1 cellular context compared by ENCODE assay signal in the genomic region with DNA sequence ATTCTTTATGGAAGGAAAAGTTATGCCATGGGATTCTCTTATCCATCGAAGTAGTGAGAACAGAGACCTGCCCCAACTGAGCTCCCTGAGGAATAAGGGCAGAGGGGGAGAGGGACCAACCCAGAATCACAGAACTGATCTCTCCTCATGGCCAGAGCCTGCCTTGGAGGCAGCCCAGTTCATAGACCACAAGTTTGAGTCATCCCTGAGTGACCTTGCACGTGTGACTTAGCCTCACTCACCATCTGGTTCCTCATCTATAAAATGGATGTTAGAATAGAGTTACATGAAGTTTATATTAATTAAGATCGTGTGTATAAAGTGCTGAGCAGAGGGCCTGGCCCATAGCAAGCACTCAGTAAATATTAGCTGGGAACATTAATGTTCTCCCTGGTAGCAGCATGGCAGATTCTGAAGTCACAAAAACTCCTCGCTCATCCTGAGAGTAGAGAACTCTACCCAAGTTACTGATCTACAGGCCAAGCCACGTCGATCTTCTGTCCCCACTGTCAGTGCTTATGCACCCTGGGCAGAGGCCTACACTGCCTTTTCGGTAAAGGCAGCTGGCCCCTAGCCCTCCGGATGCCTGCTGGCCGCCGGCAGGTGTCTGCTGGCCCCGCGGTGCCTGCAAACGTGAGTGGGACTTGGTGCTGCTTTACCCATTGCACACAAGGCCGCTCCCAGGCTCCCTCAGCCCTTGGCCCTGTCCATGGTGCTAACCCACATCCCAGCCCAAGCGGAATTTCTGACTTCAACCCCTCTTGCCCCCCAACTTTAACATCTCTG.
TF ChIP-seq lines count a peak whose summit lies in the region.

No MANE protein-coding gene starts in this region.

TF ChIP-seq in HepG2, 621 proteins besides CTCF, POLR2A, EP300 and RAD21 (continued from another document and continues in another):
- TF ChIP-seq, protein P1, sequence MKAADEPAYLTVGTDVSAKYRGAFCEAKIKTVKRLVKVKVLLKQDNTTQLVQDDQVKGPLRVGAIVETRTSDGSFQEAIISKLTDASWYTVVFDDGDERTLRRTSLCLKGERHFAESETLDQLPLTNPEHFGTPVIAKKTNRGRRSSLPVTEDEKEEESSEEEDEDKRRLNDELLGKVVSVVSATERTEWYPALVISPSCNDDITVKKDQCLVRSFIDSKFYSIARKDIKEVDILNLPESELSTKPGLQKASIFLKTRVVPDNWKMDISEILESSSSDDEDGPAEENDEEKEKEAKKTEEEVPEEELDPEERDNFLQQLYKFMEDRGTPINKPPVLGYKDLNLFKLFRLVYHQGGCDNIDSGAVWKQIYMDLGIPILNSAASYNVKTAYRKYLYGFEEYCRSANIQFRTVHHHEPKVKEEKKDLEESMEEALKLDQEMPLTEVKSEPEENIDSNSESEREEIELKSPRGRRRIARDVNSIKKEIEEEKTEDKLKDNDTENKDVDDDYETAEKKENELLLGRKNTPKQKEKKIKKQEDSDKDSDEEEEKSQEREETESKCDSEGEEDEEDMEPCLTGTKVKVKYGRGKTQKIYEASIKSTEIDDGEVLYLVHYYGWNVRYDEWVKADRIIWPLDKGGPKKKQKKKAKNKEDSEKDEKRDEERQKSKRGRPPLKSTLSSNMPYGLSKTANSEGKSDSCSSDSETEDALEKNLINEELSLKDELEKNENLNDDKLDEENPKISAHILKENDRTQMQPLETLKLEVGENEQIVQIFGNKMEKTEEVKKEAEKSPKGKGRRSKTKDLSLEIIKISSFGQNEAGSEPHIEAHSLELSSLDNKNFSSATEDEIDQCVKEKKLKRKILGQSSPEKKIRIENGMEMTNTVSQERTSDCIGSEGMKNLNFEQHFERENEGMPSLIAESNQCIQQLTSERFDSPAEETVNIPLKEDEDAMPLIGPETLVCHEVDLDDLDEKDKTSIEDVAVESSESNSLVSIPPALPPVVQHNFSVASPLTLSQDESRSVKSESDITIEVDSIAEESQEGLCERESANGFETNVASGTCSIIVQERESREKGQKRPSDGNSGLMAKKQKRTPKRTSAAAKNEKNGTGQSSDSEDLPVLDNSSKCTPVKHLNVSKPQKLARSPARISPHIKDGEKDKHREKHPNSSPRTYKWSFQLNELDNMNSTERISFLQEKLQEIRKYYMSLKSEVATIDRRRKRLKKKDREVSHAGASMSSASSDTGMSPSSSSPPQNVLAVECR (CRISPR knock-in tag; IDR thresholded peaks at IDR 0.05; ENCODE audit: borderline replicate concordance) = no peak
- TF ChIP-seq, protein P2, sequence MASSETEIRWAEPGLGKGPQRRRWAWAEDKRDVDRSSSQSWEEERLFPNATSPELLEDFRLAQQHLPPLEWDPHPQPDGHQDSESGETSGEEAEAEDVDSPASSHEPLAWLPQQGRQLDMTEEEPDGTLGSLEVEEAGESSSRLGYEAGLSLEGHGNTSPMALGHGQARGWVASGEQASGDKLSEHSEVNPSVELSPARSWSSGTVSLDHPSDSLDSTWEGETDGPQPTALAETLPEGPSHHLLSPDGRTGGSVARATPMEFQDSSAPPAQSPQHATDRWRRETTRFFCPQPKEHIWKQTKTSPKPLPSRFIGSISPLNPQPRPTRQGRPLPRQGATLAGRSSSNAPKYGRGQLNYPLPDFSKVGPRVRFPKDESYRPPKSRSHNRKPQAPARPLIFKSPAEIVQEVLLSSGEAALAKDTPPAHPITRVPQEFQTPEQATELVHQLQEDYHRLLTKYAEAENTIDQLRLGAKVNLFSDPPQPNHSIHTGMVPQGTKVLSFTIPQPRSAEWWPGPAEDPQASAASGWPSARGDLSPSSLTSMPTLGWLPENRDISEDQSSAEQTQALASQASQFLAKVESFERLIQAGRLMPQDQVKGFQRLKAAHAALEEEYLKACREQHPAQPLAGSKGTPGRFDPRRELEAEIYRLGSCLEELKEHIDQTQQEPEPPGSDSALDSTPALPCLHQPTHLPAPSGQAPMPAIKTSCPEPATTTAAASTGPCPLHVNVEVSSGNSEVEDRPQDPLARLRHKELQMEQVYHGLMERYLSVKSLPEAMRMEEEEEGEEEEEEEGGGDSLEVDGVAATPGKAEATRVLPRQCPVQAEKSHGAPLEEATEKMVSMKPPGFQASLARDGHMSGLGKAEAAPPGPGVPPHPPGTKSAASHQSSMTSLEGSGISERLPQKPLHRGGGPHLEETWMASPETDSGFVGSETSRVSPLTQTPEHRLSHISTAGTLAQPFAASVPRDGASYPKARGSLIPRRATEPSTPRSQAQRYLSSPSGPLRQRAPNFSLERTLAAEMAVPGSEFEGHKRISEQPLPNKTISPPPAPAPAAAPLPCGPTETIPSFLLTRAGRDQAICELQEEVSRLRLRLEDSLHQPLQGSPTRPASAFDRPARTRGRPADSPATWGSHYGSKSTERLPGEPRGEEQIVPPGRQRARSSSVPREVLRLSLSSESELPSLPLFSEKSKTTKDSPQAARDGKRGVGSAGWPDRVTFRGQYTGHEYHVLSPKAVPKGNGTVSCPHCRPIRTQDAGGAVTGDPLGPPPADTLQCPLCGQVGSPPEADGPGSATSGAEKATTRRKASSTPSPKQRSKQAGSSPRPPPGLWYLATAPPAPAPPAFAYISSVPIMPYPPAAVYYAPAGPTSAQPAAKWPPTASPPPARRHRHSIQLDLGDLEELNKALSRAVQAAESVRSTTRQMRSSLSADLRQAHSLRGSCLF (CRISPR knock-in tag; IDR thresholded peaks at IDR 0.05; ENCODE audit: borderline replicate concordance) = no peak
- no peak for TF ChIP-seq CENPT (CRISPR knock-in tag; IDR thresholded peaks at IDR 0.05; ENCODE audit: low read depth)
- TF ChIP-seq, protein P3, sequence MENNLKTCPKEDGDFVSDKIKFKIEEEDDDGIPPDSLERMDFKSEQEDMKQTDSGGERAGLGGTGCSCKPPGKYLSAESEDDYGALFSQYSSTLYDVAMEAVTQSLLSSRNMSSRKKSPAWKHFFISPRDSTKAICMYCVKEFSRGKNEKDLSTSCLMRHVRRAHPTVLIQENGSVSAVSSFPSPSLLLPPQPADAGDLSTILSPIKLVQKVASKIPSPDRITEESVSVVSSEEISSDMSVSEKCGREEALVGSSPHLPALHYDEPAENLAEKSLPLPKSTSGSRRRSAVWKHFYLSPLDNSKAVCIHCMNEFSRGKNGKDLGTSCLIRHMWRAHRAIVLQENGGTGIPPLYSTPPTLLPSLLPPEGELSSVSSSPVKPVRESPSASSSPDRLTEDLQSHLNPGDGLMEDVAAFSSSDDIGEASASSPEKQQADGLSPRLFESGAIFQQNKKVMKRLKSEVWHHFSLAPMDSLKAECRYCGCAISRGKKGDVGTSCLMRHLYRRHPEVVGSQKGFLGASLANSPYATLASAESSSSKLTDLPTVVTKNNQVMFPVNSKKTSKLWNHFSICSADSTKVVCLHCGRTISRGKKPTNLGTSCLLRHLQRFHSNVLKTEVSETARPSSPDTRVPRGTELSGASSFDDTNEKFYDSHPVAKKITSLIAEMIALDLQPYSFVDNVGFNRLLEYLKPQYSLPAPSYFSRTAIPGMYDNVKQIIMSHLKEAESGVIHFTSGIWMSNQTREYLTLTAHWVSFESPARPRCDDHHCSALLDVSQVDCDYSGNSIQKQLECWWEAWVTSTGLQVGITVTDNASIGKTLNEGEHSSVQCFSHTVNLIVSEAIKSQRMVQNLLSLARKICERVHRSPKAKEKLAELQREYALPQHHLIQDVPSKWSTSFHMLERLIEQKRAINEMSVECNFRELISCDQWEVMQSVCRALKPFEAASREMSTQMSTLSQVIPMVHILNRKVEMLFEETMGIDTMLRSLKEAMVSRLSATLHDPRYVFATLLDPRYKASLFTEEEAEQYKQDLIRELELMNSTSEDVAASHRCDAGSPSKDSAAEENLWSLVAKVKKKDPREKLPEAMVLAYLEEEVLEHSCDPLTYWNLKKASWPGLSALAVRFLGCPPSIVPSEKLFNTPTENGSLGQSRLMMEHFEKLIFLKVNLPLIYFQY (CRISPR knock-in tag; IDR thresholded peaks at IDR 0.05; ENCODE audit: borderline replicate concordance) = no peak
- TF ChIP-seq NFIC (IDR thresholded peaks at IDR 0.05; ENCODE audit: low read length) = no peak
- TF ChIP-seq GPN1 (CRISPR knock-in tag; IDR thresholded peaks at IDR 0.05; ENCODE audit: borderline replicate concordance) = no peak
- TF ChIP-seq KMT2B (CRISPR knock-in tag; IDR thresholded peaks at IDR 0.05) = 0 out of 2 replicates have a peak, but pooled peaks have one; percentile 25
- TF ChIP-seq, protein P4, sequence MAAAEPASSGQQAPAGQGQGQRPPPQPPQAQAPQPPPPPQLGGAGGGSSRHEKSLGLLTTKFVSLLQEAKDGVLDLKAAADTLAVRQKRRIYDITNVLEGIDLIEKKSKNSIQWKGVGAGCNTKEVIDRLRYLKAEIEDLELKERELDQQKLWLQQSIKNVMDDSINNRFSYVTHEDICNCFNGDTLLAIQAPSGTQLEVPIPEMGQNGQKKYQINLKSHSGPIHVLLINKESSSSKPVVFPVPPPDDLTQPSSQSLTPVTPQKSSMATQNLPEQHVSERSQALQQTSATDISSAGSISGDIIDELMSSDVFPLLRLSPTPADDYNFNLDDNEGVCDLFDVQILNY (CRISPR knock-in tag; conservative IDR thresholded peaks at IDR 0.05) = no peak
- TF ChIP-seq, protein P5, sequence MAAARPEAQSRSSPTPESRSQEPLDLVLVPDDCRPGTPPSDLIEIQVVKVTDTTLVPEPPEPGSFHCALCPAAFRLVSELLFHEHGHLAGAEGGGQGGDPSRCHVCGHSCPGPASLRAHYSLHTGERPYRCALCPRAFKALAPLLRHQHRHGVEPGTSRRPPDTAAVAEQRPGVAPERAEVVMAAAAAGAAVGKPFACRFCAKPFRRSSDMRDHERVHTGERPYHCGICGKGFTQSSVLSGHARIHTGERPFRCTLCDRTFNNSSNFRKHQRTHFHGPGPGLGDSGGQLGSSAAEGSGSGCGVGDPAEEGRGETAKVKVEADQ (CRISPR knock-in tag; IDR thresholded peaks at IDR 0.05; ENCODE audit: borderline replicate concordance) = no peak
- TF ChIP-seq SMARCC2 (IDR thresholded peaks at IDR 0.05) = no peak
- TF ChIP-seq MTA1 (CRISPR knock-in tag; IDR thresholded peaks at IDR 0.05; ENCODE audit: borderline replicate concordance) = no peak
- TF ChIP-seq BCL6 (CRISPR knock-in tag; IDR thresholded peaks at IDR 0.05) = no peak
- no peak for TF ChIP-seq KLF12 (CRISPR knock-in tag; IDR thresholded peaks at IDR 0.05; ENCODE audit: borderline replicate concordance)
- TF ChIP-seq ZFP1 (CRISPR knock-in tag; IDR thresholded peaks at IDR 0.05) = no peak
- 0 out of 2 replicates have a peak, but pooled peaks have one; percentile 29 for TF ChIP-seq ZSCAN9 (CRISPR knock-in tag; IDR thresholded peaks at IDR 0.05; ENCODE audit: borderline replicate concordance)
- TF ChIP-seq, protein P6, sequence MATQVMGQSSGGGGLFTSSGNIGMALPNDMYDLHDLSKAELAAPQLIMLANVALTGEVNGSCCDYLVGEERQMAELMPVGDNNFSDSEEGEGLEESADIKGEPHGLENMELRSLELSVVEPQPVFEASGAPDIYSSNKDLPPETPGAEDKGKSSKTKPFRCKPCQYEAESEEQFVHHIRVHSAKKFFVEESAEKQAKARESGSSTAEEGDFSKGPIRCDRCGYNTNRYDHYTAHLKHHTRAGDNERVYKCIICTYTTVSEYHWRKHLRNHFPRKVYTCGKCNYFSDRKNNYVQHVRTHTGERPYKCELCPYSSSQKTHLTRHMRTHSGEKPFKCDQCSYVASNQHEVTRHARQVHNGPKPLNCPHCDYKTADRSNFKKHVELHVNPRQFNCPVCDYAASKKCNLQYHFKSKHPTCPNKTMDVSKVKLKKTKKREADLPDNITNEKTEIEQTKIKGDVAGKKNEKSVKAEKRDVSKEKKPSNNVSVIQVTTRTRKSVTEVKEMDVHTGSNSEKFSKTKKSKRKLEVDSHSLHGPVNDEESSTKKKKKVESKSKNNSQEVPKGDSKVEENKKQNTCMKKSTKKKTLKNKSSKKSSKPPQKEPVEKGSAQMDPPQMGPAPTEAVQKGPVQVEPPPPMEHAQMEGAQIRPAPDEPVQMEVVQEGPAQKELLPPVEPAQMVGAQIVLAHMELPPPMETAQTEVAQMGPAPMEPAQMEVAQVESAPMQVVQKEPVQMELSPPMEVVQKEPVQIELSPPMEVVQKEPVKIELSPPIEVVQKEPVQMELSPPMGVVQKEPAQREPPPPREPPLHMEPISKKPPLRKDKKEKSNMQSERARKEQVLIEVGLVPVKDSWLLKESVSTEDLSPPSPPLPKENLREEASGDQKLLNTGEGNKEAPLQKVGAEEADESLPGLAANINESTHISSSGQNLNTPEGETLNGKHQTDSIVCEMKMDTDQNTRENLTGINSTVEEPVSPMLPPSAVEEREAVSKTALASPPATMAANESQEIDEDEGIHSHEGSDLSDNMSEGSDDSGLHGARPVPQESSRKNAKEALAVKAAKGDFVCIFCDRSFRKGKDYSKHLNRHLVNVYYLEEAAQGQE (IDR thresholded peaks at IDR 0.05; ENCODE audit: borderline replicate concordance in 1 of 2, low read depth in 1 of 2, low read length in 2 of 2) = peak; percentile 92 to 98
- TF ChIP-seq REXO4 (CRISPR knock-in tag; IDR thresholded peaks at IDR 0.05; ENCODE audit: borderline replicate concordance) = no peak
- TF ChIP-seq ARID2 (CRISPR knock-in tag; IDR thresholded peaks at IDR 0.05; ENCODE audit: borderline replicate concordance) = no peak
- no peak for TF ChIP-seq MAFG (CRISPR knock-in tag; IDR thresholded peaks at IDR 0.05)
- TF ChIP-seq SOX6 (IDR thresholded peaks at IDR 0.05) = no peak
- TF ChIP-seq SOX6 (CRISPR knock-in tag; IDR thresholded peaks at IDR 0.05) = no peak
- TF ChIP-seq KMT2A (CRISPR knock-in tag; IDR thresholded peaks at IDR 0.05) = no peak
- TF ChIP-seq, protein P7, sequence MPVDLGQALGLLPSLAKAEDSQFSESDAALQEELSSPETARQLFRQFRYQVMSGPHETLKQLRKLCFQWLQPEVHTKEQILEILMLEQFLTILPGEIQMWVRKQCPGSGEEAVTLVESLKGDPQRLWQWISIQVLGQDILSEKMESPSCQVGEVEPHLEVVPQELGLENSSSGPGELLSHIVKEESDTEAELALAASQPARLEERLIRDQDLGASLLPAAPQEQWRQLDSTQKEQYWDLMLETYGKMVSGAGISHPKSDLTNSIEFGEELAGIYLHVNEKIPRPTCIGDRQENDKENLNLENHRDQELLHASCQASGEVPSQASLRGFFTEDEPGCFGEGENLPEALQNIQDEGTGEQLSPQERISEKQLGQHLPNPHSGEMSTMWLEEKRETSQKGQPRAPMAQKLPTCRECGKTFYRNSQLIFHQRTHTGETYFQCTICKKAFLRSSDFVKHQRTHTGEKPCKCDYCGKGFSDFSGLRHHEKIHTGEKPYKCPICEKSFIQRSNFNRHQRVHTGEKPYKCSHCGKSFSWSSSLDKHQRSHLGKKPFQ (CRISPR knock-in tag; IDR thresholded peaks at IDR 0.05; ENCODE audit: insufficient replicate concordance) = no peak
- TF ChIP-seq HDAC1 (CRISPR knock-in tag; IDR thresholded peaks at IDR 0.05) = no peak
- TF ChIP-seq ZFP36L2 (CRISPR knock-in tag; IDR thresholded peaks at IDR 0.05) = no peak
- no peak for TF ChIP-seq MAZ (IDR thresholded peaks at IDR 0.05; ENCODE audit: borderline replicate concordance, low read depth, low read length)
- no peak for TF ChIP-seq MAZ (CRISPR knock-in tag; IDR thresholded peaks at IDR 0.05; ENCODE audit: low read depth)
- TF ChIP-seq ZBTB7B (CRISPR knock-in tag; IDR thresholded peaks at IDR 0.05) = no peak
- TF ChIP-seq SSRP1 (CRISPR knock-in tag; IDR thresholded peaks at IDR 0.05) = no peak
- no peak for TF ChIP-seq SMAD3 (CRISPR knock-in tag; IDR thresholded peaks at IDR 0.05)
- TF ChIP-seq DNMT3B (CRISPR knock-in tag; conservative IDR thresholded peaks at IDR 0.05) = no peak
- TF ChIP-seq, protein P8, sequence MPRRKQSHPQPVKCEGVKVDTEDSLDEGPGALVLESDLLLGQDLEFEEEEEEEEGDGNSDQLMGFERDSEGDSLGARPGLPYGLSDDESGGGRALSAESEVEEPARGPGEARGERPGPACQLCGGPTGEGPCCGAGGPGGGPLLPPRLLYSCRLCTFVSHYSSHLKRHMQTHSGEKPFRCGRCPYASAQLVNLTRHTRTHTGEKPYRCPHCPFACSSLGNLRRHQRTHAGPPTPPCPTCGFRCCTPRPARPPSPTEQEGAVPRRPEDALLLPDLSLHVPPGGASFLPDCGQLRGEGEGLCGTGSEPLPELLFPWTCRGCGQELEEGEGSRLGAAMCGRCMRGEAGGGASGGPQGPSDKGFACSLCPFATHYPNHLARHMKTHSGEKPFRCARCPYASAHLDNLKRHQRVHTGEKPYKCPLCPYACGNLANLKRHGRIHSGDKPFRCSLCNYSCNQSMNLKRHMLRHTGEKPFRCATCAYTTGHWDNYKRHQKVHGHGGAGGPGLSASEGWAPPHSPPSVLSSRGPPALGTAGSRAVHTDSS (CRISPR knock-in tag; conservative IDR thresholded peaks at IDR 0.05) = no peak
